1 cellular context compared by ENCODE assay signal in the genomic region with DNA sequence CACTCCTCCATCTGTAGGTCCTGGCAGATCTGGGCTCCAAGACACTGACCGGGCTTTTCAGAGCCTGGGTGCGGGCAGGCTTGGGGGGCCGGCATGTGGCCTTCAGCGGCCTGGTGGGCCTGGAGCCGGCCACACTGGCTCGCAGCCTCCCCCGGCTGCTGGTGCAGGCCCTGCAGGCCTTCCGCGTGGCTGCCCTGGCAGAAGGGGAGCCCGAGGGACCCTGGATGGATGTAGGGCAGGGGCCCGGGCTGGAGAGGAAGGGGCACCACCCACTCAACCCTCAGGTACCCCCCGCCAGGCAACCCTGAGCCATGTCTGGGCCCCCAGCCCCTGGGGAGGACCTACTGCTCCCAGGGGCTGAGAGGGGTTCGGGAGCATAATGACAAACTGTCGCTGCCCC.
TF ChIP-seq lines count a peak whose summit lies in the region.

No MANE protein-coding gene starts in this region.

TF ChIP-seq in HepG2, 621 proteins besides CTCF, POLR2A, EP300 and RAD21:
- TF ChIP-seq MTF2 (CRISPR knock-in tag; IDR thresholded peaks at IDR 0.05; ENCODE audit: borderline replicate concordance), result no peak
